Comparison of ENCODE assay signal across 7 cellular contexts in the genomic region with DNA sequence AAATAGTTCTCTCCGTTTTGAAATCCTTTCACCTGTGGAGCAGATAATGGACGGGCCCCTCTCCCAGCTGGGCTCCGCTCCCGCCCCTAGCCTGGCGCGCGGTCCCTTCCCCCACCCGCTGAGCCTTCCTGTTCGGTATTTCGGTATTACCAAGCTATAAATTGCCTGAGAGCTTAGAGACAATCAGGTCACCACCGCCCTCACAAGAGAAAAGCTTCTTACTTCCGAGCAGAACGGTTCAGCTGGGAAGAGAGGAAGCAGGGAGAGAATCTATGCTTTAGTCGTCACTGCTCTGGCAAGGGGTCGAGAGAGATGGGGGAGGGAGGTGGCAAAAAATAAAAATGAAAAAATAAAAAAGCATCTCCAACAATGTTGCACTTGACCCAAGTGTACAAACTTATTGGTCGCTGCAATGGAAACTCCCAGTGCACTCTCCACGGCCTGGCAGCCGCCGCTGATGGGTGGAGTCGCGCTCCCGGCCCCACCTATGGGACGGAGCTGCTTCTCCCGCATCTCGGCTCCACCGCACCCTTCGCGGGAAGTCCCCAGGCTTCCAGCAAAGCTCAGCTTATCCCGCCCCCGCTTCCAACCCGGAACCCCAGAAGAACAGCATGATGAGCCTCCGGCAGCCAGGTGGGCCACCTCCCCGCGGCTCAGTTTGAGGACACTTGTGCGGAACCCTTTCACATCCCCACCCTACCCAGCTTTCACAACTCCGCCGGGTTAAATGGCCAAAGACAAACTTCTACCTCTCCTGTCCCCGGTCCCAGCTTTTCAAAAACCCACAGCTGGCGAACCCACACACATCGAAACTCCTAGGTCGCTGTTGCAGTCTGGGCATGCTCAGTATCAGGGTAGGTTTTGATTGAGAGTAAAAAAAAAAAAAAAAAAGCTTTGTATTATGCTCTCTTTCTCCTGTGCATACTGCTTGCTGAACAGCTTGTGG. TPM values are rescaled to one million over a fixed set of nuclear protein-coding genes. Genes with fewer than 3 reads are reported as not detected.
A peak's percentile ranks its signal among the peaks of the same experiment; 100 is the strongest.
DNase-seq lines count a peak whose midpoint lies in the region; ATAC-seq and TF ChIP-seq lines count a peak whose summit lies in the region.

No MANE protein-coding gene starts in this region.

- TF ChIP-seq CTCF in brain microvascular endothelial cell (IDR thresholded peaks at IDR 0.05; ENCODE audit: low read depth, low read length, missing control alignments) (no peak), stomach (IDR thresholded peaks at IDR 0.05) (no peak)

- no peak for TF ChIP-seq POLR2A in stomach (IDR thresholded peaks at IDR 0.05)

- H3K9me3 ChIP-seq in stomach, result no peaks in the 10 kb centered on the region

- H3K27me3 ChIP-seq in brain microvascular endothelial cell (replicated peaks) (no peaks in the 10 kb centered on the region), stomach (peaks cover 3 to 36% (median 22%) of the 10 kb centered on the region in 3 donors)

- H3K4me3 ChIP-seq in brain microvascular endothelial cell (ENCODE audit: low read depth, low read length), result peak overlapping the region; percentile 85
- H3K4me3 ChIP-seq in stomach, result peak overlapping the region; percentile 32 to 49 (median 46)

- TF ChIP-seq EP300 in stomach (IDR thresholded peaks at IDR 0.05), result no peak

- intact Hi-C loops in stomach (cut with DNase I; ENCODE audit: low total_unique reads), result no loop called here

- H3K4me1 ChIP-seq in stomach, result peaks cover 0 to 23% (median 19%) of the 10 kb centered on the region in 4 donors

- ATAC-seq in GM18511 (IDR thresholded peaks at IDR 0.05; ENCODE audit: unreplicated experiment), result peak; percentile 61
- peak; percentile 66 for ATAC-seq in HG02885 (IDR thresholded peaks at IDR 0.05; ENCODE audit: poor library complexity, unreplicated experiment)

- in situ Hi-C loops in brain microvascular endothelial cell (cut with HindIII; ENCODE audit: low pct_ligation_motif_present, low sequenced_read_pairs), result no loop called here

- 3 to 5% (median 4%) methylated on average over 39 to 41 of the region's 41 CpGs for WGBS in stomach, 5 donors

- H3K36me3 ChIP-seq in brain microvascular endothelial cell (replicated peaks) (no peaks in the 10 kb centered on the region), stomach (no peaks in the 10 kb centered on the region)

- DNase-seq in NCI-H2171 (lab: John Stamatoyannopoulos, UW) (peak; percentile 79), brain microvascular endothelial cell (peak; percentile 51), islet precursor cell (peak; percentile 86), stomach (no peak), NOMO-1 treated with dmso at 0.1 percent for 144 hours (lab: John Stamatoyannopoulos, UW; ENCODE audit: unreplicated experiment) (no peak)

- peak overlapping the region; percentile 54 for H3K27ac ChIP-seq in brain microvascular endothelial cell
- no peak overlapping the region for H3K27ac ChIP-seq in stomach

RNA-seq across cellular contexts. Expression of gene SYT1, which starts 0.8 kb away (rescaled TPM):
- total RNA-seq in stomach, result 10 to 100 TPM in 1 of 5 donors, 1 to 10 TPM in 3, under 1 TPM in 1; under 0.01 to 11.4 (median 3.1) TPM
- polyA plus RNA-seq in stomach, result under 1 TPM; 0.37 to 0.75 (median 0.46) TPM

Comparison
In these comparisons a context has a peak if more than half of its experiments do, and no peak if none do; other contexts are left out.
1. DNase-seq: peak in NCI-H2171 (single experiment), brain microvascular endothelial cell (single experiment) and islet precursor cell (single experiment); none in stomach (single experiment) and NOMO-1 treated with dmso at 0.1 percent for 144 hours (single experiment).